ENCODE assay signal across 2 cellular contexts in genomic region chr2:85761946-85762345, GRCh38.
TF ChIP-seq lines count a peak whose summit lies in the region.

No MANE protein-coding gene starts in this region.

TF ChIP-seq in A549, 52 proteins besides CTCF, POLR2A, EP300 and RAD21:
- no peak for TF ChIP-seq RNF2 (IDR thresholded peaks at IDR 0.05; ENCODE audit: borderline replicate concordance, low read depth)
- TF ChIP-seq PBX3 (IDR thresholded peaks at IDR 0.05) = no peak
- TF ChIP-seq E2F6 (IDR thresholded peaks at IDR 0.05; ENCODE audit: borderline replicate concordance, low read depth) = no peak
- no peak for TF ChIP-seq MAX (IDR thresholded peaks at IDR 0.05)
- TF ChIP-seq CHD4 (IDR thresholded peaks at IDR 0.05; ENCODE audit: borderline replicate concordance) = no peak
- no peak for TF ChIP-seq KDM1A (IDR thresholded peaks at IDR 0.05; ENCODE audit: low read depth)
- TF ChIP-seq MAZ (IDR thresholded peaks at IDR 0.05; ENCODE audit: borderline replicate concordance, low read depth, low read length) = no peak
- no peak for TF ChIP-seq RCOR1 (IDR thresholded peaks at IDR 0.05; ENCODE audit: low read depth, low read length)

TF ChIP-seq in IMR-90, 13 proteins besides CTCF, POLR2A, EP300 and RAD21:
- no peak for TF ChIP-seq RFX5 (IDR thresholded peaks at IDR 0.05; ENCODE audit: low read depth, low read length)
- TF ChIP-seq CHD1 (IDR thresholded peaks at IDR 0.05; ENCODE audit: low read depth, low read length) = no peak
- no peak for TF ChIP-seq MAFK (IDR thresholded peaks at IDR 0.05; ENCODE audit: low read depth, low read length)
- TF ChIP-seq SMC3 (IDR thresholded peaks at IDR 0.05; ENCODE audit: low read depth, low read length) = no peak
- TF ChIP-seq USF2 (IDR thresholded peaks at IDR 0.05; ENCODE audit: low read depth, low read length) = no peak
- no peak for TF ChIP-seq MAZ (IDR thresholded peaks at IDR 0.05; ENCODE audit: borderline replicate concordance, low read depth, low read length)
- no peak for TF ChIP-seq MXI1 (IDR thresholded peaks at IDR 0.05; ENCODE audit: borderline replicate concordance, low read depth, low read length)
- TF ChIP-seq FOS (IDR thresholded peaks at IDR 0.05; ENCODE audit: low read depth, low read length) = no peak
TF ChIP-seq in IMR-90: peak in this region for 0.
